14 cellular contexts compared by ENCODE assay signal in the genomic region with DNA sequence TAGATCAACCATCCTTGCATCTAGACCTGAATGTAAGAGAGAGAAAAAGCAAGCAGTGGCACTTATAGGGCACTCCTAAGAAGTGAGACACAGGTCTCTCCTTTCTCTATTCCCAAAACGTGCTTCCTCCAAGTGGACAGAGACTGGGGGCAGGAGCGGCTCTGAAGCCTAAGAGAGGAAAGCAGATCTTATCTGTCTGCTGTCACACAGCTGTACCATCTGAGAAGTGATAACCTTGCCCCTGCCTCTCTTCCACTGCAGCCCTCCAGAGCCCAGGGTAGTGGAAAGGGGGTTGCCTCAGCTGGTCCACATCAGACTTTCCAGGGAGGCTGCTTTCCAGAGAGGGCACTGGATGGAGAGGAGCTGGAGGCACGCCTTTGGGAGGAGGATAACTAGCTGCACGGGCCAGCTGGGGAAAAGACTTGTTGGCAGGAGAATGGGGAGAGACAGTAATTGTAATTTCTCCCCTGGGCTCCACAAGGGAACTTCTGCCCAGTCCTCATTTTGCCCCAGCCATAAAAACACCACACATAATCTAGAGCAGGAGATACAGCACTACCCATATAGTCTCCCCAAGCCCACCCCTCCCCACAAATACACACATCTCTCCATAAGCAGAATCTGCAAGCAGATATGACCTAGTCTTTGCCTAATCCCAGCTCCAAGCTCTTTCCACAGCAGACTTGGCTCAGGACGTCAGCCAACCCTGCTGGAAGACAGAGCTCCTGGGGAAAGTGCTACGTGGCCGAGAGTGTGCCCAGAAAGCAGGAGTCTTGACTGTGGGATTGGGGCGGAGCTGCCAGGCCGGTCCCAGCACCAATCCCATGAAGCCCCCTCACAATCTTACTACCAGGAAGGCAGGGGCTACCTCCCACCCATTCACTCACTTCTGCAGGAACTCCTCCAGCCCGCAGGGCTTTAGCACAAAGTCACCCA. TPM values are rescaled to one million over a fixed set of nuclear protein-coding genes. Genes with fewer than 3 reads are reported as not detected.
DNase-seq lines count a peak whose midpoint lies in the region; ATAC-seq and TF ChIP-seq lines count a peak whose summit lies in the region.
"Had no signal": no experiment of that assay in that cellular context is flagged by ENCODE, and none has a peak within 500 bp of the region (broad histone marks: within the 10 kb centered on the region; RNA-seq: fewer than 3 reads in every experiment).

No MANE protein-coding gene starts in this region.

- no peaks in the 10 kb centered on the region for H3K9me3 ChIP-seq in ascending aorta
- H3K9me3 ChIP-seq in right lobe of liver, result no peaks in the 10 kb centered on the region
- H3K9me3 ChIP-seq in subcutaneous abdominal adipose tissue (ENCODE audit: control insufficient read depth in 5 of 5, low read length in 5 of 5), result no peaks in the 10 kb centered on the region
- H3K9me3 ChIP-seq: A549, tibial artery had no signal

- peak overlapping the region; percentile 43 for H3K27ac Mint-ChIP-seq in T-helper 1 cell treated with Interleukin-12 subunit alpha and Interleukin-12 subunit beta and Interleukin-4 antibody, amounts not matched to agents 30 μg/mL and 1 μg/mL, for 36 hours
- H3K27ac Mint-ChIP-seq in activated CD8-positive, alpha-beta memory T cell treated with anti-CD3 and anti-CD28 coated beads, Interleukin-2, amount 10 ng/mL, durations not matched to agents 7 days and 5 days, result no peak overlapping the region

- H3K36me3 ChIP-seq in ascending aorta (peaks cover 32 to 47% of the 10 kb centered on the region in 2 donors), right lobe of liver (peaks cover 0 to 7% (median 0%) of the 10 kb centered on the region in 4 donors), subcutaneous abdominal adipose tissue (ENCODE audit: control insufficient read depth in 5 of 5, insufficient read depth in 5 of 5, low read length in 5 of 5) (peaks cover 0 to 51% (median 42%) of the 10 kb centered on the region in 5 donors)

- no peak for DNase-seq in T-helper 1 cell
- DNase-seq in ascending aorta (ENCODE audit: low spot score in 2 of 2), result peak in 1 of 2 donors; percentile 83
- DNase-seq in right lobe of liver, result no peak
- no peak for DNase-seq in activated CD8-positive, alpha-beta memory T cell treated with anti-CD3 and anti-CD28 coated beads, Interleukin-2, amount 10 ng/mL, durations not matched to agents 7 days and 5 days
- no peak for DNase-seq in NCI-H146 treated with DMSO at 0.1 percent for 48 hours (lab: John Stamatoyannopoulos, UW; ENCODE audit: unreplicated experiment)
- DNase-seq: activated CD4-positive, CD25-positive, alpha-beta regulatory T cell treated with anti-CD3 and anti-CD28 coated beads, Interleukin-2, amount 50 U/mL, for 72 hours; amniotic stem cell; stimulated activated CD4-positive, alpha-beta T cell treated with anti-CD3 and anti-CD28 coated beads, Interleukin-4, amount 100 ng/mL, for 1 hour had no signal

- peaks cover 28% of the 10 kb centered on the region for H3K36me3 Mint-ChIP-seq in T-helper 1 cell treated with Interleukin-12 subunit alpha and Interleukin-12 subunit beta and Interleukin-4 antibody, amounts not matched to agents 30 μg/mL and 1 μg/mL, for 36 hours (ENCODE audit: low read depth)
- H3K36me3 Mint-ChIP-seq in activated CD8-positive, alpha-beta memory T cell treated with anti-CD3 and anti-CD28 coated beads, Interleukin-2, amount 10 ng/mL, durations not matched to agents 7 days and 5 days, result peaks cover 23% of the 10 kb centered on the region

- intact Hi-C loops in ascending aorta (cut with DNase I) (no loop called here), right lobe of liver (cut with DNase I) (no loop called here)

- no peak overlapping the region for H3K4me3 Mint-ChIP-seq in T-helper 1 cell treated with Interleukin-12 subunit alpha and Interleukin-12 subunit beta and Interleukin-4 antibody, amounts not matched to agents 30 μg/mL and 1 μg/mL, for 36 hours
- H3K4me3 Mint-ChIP-seq in activated CD8-positive, alpha-beta memory T cell treated with anti-CD3 and anti-CD28 coated beads, Interleukin-2, amount 10 ng/mL, durations not matched to agents 7 days and 5 days, result no peak overlapping the region

- H3K4me1 ChIP-seq in ascending aorta (peaks cover 40 to 55% of the 10 kb centered on the region in 2 donors), right lobe of liver (no peaks in the 10 kb centered on the region), subcutaneous abdominal adipose tissue (ENCODE audit: control insufficient read depth in 5 of 5, insufficient read depth in 5 of 5, low read length in 5 of 5) (peaks cover 34 to 89% (median 71%) of the 10 kb centered on the region in 5 donors)
- H3K4me1 ChIP-seq: A549 had no signal

- peak overlapping the region in 1 of 5 donors; percentile 52 for H3K9ac ChIP-seq in subcutaneous abdominal adipose tissue (ENCODE audit: low read length in 5 of 5)

- H3K27ac ChIP-seq in ascending aorta (peak overlapping the region; percentile 95 to 97), right lobe of liver (peak overlapping the region in 2 of 3 donors; percentile 29 to 51), subcutaneous abdominal adipose tissue (ENCODE audit: low read depth, low read length) (peak overlapping the region; percentile 64)
- H3K27ac ChIP-seq: A549, PC-9 had no signal

- peaks cover 53% of the 10 kb centered on the region for H3K4me1 Mint-ChIP-seq in T-helper 1 cell treated with Interleukin-12 subunit alpha and Interleukin-12 subunit beta and Interleukin-4 antibody, amounts not matched to agents 30 μg/mL and 1 μg/mL, for 36 hours (ENCODE audit: low read depth)
- H3K4me1 Mint-ChIP-seq in activated CD8-positive, alpha-beta memory T cell treated with anti-CD3 and anti-CD28 coated beads, Interleukin-2, amount 10 ng/mL, durations not matched to agents 7 days and 5 days, result peaks cover 50% of the 10 kb centered on the region

- TF ChIP-seq CTCF in ascending aorta (IDR thresholded peaks at IDR 0.05) (no peak), right lobe of liver (IDR thresholded peaks at IDR 0.05) (no peak)

- ATAC-seq in right lobe of liver (no peak), HG02870 (IDR thresholded peaks at IDR 0.05; ENCODE audit: unreplicated experiment) (no peak)
- ATAC-seq in activated CD8-positive, alpha-beta memory T cell treated with anti-CD3 and anti-CD28 coated beads, Interleukin-2, amount 10 ng/mL, durations not matched to agents 7 days and 5 days, result no peak
- ATAC-seq: A549 had no signal

- CTCF ChIA-PET in activated CD8-positive, alpha-beta memory T cell treated with anti-CD3 and anti-CD28 coated beads, Interleukin-2, amount 10 ng/mL, durations not matched to agents 7 days and 5 days (lab: Charles Lee), result interaction anchor here (1.3 to 5.8 kb wide), 4 partner anchors 7 to 65 kb away, joined by 3 to 20 read pairs (median 4); no protein-coding TSS in a partner anchor

- no peak overlapping the region for H3K4me3 ChIP-seq in ascending aorta
- H3K4me3 ChIP-seq in right lobe of liver, result no peak overlapping the region
- peak overlapping the region in 3 of 5 donors; percentile 27 to 39 (median 29) for H3K4me3 ChIP-seq in subcutaneous abdominal adipose tissue (ENCODE audit: low read depth in 1 of 5, low read length in 5 of 5)
- H3K4me3 ChIP-seq: A549, PC-9, tibial artery had no signal

- TF ChIP-seq POLR2A in right lobe of liver (IDR thresholded peaks at IDR 0.05), result no peak

- H3K27me3 Mint-ChIP-seq in T-helper 1 cell treated with Interleukin-12 subunit alpha and Interleukin-12 subunit beta and Interleukin-4 antibody, amounts not matched to agents 30 μg/mL and 1 μg/mL, for 36 hours (ENCODE audit: low read depth), result no peaks in the 10 kb centered on the region
- H3K27me3 Mint-ChIP-seq in activated CD8-positive, alpha-beta memory T cell treated with anti-CD3 and anti-CD28 coated beads, Interleukin-2, amount 10 ng/mL, durations not matched to agents 7 days and 5 days, result no peaks in the 10 kb centered on the region

- H3K27me3 ChIP-seq in ascending aorta (no peaks in the 10 kb centered on the region), right lobe of liver (no peaks in the 10 kb centered on the region), subcutaneous abdominal adipose tissue (ENCODE audit: control insufficient read depth in 5 of 5, insufficient read depth in 4 of 5, low read length in 5 of 5) (no peaks in the 10 kb centered on the region)
- H3K27me3 ChIP-seq: tibial artery had no signal

- 40% methylated on average over 5 of the region's 10 CpGs for WGBS in right lobe of liver (ENCODE audit: insufficient coverage, low coverage, low lambda C conversion rate, missing lambda C conversion rate)

- no peaks in the 10 kb centered on the region for H3K9me3 Mint-ChIP-seq in T-helper 1 cell treated with Interleukin-12 subunit alpha and Interleukin-12 subunit beta and Interleukin-4 antibody, amounts not matched to agents 30 μg/mL and 1 μg/mL, for 36 hours
- no peaks in the 10 kb centered on the region for H3K9me3 Mint-ChIP-seq in activated CD8-positive, alpha-beta memory T cell treated with anti-CD3 and anti-CD28 coated beads, Interleukin-2, amount 10 ng/mL, durations not matched to agents 7 days and 5 days (ENCODE audit: low read depth)

RNA-seq across cellular contexts. Expression of a gene that starts 31.2 kb away (rescaled TPM):
- total RNA-seq in ascending aorta, result 129 TPM
- total RNA-seq in right lobe of liver, result 10 to 100 TPM in 3 of 6 experiments, 1 to 10 TPM in 3; 7.6 to 18.5 (median 10.1) TPM
- 10 to 100 TPM; 21.6 to 26.0 TPM for total RNA-seq in activated CD8-positive, alpha-beta memory T cell treated with anti-CD3 and anti-CD28 coated beads, Interleukin-2, amount 10 ng/mL, durations not matched to agents 7 days and 5 days

RNA-seq across cellular contexts. Expression of a gene that starts 51.8 kb away (rescaled TPM):
- total RNA-seq in ascending aorta (36.1 TPM), right lobe of liver (10 to 100 TPM; 28.6 to 43.6 (median 34.3) TPM)
- 10 to 100 TPM; 75.5 to 81.7 TPM for total RNA-seq in activated CD8-positive, alpha-beta memory T cell treated with anti-CD3 and anti-CD28 coated beads, Interleukin-2, amount 10 ng/mL, durations not matched to agents 7 days and 5 days

RNA-seq across cellular contexts. Expression of a gene that starts 52.8 kb away (rescaled TPM):
- total RNA-seq in ascending aorta, result 9.9 TPM
- total RNA-seq in right lobe of liver, result 10 to 100 TPM; 21.0 to 37.6 (median 25.3) TPM
- total RNA-seq in activated CD8-positive, alpha-beta memory T cell treated with anti-CD3 and anti-CD28 coated beads, Interleukin-2, amount 10 ng/mL, durations not matched to agents 7 days and 5 days, result 10 to 100 TPM; 74.7 to 100.0 TPM

Comparison
In these comparisons a context has a peak if more than half of its experiments do, and no peak if none do; other contexts are left out.
1. H3K27ac ChIP-seq: peak in every context shown above with its lines; median percentile 96 in ascending aorta; 64 in subcutaneous abdominal adipose tissue; 40 in right lobe of liver.
2. H3K4me3 ChIP-seq: peak in subcutaneous abdominal adipose tissue (3 of 5); none in ascending aorta (0 of 2) and right lobe of liver (0 of 3).